9 cellular contexts compared by ENCODE assay signal in the genomic region with DNA sequence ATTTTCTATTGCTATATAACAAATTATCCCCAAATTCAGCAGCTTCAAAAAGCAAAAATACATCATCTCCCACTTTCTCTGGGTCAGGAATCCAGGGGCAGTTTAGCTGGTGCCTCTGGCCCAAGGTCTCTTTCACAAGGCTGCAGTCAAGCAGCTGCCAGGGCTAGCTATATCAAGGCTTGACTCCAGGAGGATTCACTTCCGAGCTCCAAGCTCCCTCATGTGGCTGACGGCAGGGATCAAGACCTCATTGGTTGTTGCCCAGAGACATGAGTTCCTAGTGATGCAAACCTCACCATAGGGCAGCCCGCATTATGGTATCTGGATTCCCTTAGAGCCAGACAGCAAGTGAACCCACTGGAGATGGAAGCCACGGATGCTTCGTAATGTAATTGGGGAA. TPM values are rescaled to one million over a fixed set of nuclear protein-coding genes. Genes with fewer than 3 reads are reported as not detected.
DNase-seq lines count a peak whose midpoint lies in the region; ATAC-seq and FAIRE-seq lines count a peak whose summit lies in the region.
"Had no signal": no experiment of that assay in that cellular context is flagged by ENCODE, and none has a peak within 500 bp of the region (broad histone marks: within the 10 kb centered on the region; RNA-seq: fewer than 3 reads in every experiment).

No MANE protein-coding gene starts in this region.

- no peak for FAIRE-seq in urothelium cell line (lab: Jason Lieb, UNC)
- FAIRE-seq: G401.6 had no signal

- ATAC-seq in Right ventricle myocardium superior (ENCODE audit: poor library complexity), result peak; percentile 21
- no peak for ATAC-seq in GM18873 (IDR thresholded peaks at IDR 0.05; ENCODE audit: low FRiP score, unreplicated experiment)
- no peak for ATAC-seq in HG02970 (IDR thresholded peaks at IDR 0.05; ENCODE audit: low FRiP score, unreplicated experiment)
- ATAC-seq in HG03342 (IDR thresholded peaks at IDR 0.05; ENCODE audit: unreplicated experiment), result no peak

- DNase-seq in Right ventricle myocardium superior (peak; percentile 47), cardiac septum (ENCODE audit: low spot score) (no peak), anterior cingulate cortex (lab: John Stamatoyannopoulos, UW) (peak in 41 of 58 donors; percentile 0 to 71 (median 31)), iPS-NIHi11 (ENCODE audit: low spot score) (peak; percentile 73), urothelium cell line (ENCODE audit: low spot score) (peak; percentile 30)

- intact Hi-C loops in Right ventricle myocardium superior (cut with DNase I) (no loop called here), cardiac septum (cut with DNase I) (no loop called here)

RNA-seq across cellular contexts. Expression of gene VNN1, which starts 1.3 kb away (rescaled TPM):
- 1.7 TPM for total RNA-seq in Right ventricle myocardium superior
- 0.30 TPM for total RNA-seq in cardiac septum

RNA-seq across cellular contexts. Expression of gene VNN2, which starts 42.5 kb away (rescaled TPM):
- total RNA-seq in Right ventricle myocardium superior (1.9 TPM), cardiac septum (3.1 TPM)

RNA-seq across cellular contexts. Expression of gene TAAR1, which starts 56.2 kb away (rescaled TPM):
- total RNA-seq in Right ventricle myocardium superior (not detected), cardiac septum (not detected)
